In the genomic region with DNA sequence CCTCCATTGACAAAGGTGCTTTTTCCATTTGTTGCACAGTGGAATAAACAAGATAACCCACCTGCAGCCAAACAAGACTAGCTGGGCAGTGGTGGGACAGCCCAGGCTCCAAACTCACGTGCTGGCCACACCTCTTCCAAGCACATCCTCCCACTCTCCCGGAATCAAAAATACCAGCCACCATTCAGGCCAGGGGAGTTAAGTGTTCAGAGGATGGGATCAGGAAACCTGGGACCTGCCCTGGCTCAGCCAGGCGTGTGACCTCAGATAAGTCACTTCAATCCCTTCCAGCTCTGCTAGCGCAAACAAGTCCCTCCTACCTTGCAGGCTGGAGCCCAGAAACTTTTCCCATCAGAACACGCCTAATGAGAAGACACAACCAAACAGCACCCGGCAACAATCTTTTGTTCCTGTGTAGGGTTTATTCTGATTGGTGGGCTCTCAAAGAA, we compare ENCODE assay signal across 1 cellular context.
TF ChIP-seq lines count a peak whose summit lies in the region.

No MANE protein-coding gene starts in this region.

TF ChIP-seq in endothelial cell of umbilical vein, 7 proteins besides CTCF, POLR2A, EP300 and RAD21 (continued from another document):
- TF ChIP-seq POLR2AphosphoS5 (IDR thresholded peaks at IDR 0.05; ENCODE audit: insufficient read depth, low read depth, low read length) (peak; percentile 58), GATA2 (IDR thresholded peaks at IDR 0.05; ENCODE audit: insufficient read depth, insufficient read length, low read depth, low read length) (peak; percentile 14)
TF ChIP-seq in endothelial cell of umbilical vein: peak in this region for 3.
